36 cellular contexts compared by ENCODE assay signal in the genomic region with DNA sequence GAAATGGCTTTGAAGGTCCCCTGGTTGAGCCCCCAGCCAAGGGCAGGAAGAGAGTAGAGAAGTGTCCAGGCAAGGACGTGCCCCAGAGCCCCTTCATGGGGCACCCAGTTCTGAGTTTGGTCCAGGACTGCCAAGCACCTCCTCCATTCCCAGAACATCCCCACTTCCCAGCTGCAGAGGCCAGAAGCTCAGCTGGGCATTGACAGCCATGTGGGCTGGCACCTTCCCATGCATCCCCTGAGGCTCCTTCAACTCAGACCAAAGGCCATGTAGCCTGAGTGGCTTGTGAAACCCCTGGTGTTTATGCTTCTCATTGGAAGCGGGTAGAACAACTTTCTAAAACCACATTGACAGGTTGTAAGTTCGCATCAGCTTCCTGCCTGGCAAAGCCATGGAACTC.
"Had no signal": no experiment of that assay in that cellular context is flagged by ENCODE, and none has a peak within 500 bp of the region (broad histone marks: within the 10 kb centered on the region; RNA-seq: fewer than 3 reads in every experiment).

No MANE protein-coding gene starts in this region.

- H3K9ac ChIP-seq: KMS-11 had no signal

- ATAC-seq: activated T-cell treated with anti-CD3 and anti-CD28 coated beads, Interleukin-2, amount 50 U/mL, for 4 hours; Right ventricle myocardium inferior; SK-N-SH treated with all-trans-retinoic acid at 6 μM for 48 hours had no signal

- DNase-seq: activated B cell treated with CpG ODN at 0.5 μM for 24 hours; activated CD4-positive, alpha-beta memory T cell treated with anti-CD3 and anti-CD28 coated beads for 36 hours; activated CD4-positive, alpha-beta T cell treated with anti-CD3 and anti-CD28 coated beads for 4 hours; activated CD4-positive, alpha-beta T cell treated with anti-CD3 and anti-CD28 coated beads, Interleukin-2, amount 50 U/mL, for 1 hour; activated CD4-positive, CD25-positive, alpha-beta regulatory T cell treated with anti-CD3 and anti-CD28 coated beads, Interleukin-2, amount 50 U/mL, for 72 hours; activated naive CD4-positive, alpha-beta T cell; activated naive CD4-positive, alpha-beta T cell treated with anti-CD3 and anti-CD28 coated beads, Interleukin-2, amount 50 U/mL, for 16 hours; activated naive CD8-positive, alpha-beta T cell treated with anti-CD3 and anti-CD28 coated beads for 36 hours; activated T-cell treated with anti-CD3 and anti-CD28 coated beads for 4 hours; activated T-cell treated with anti-CD3 and anti-CD28 coated beads, Interleukin-2, amount 50 U/mL, for 4 hours; amniotic stem cell; brain microvascular endothelial cell; central memory CD4-positive, alpha-beta T cell; MM.1S; MV-4-11; NCI-H1092; NCI-H1436 treated with DMSO at 0.1 percent for 48 hours; NCI-H187; NCI-H2029 treated with DMSO at 0.1 percent for 48 hours; NCI-H2107; NCI-H2171; NCI-H510A; NCI-H526; NCI-H748 treated with DMSO at 0.1 percent for 48 hours; PC-9; SIG-M5; T-helper 1 cell; T-helper 2 cell; T-helper 9 cell had no signal

- H3K27ac ChIP-seq: brain microvascular endothelial cell, KMS-11, PC-9, RWPE1, VCaP had no signal

- H3K4me1 Mint-ChIP-seq: activated B cell treated with CpG ODN at 0.5 μM for 24 hours; activated naive CD8-positive, alpha-beta T cell treated with anti-CD3 and anti-CD28 coated beads for 36 hours had no signal

- H3K4me2 ChIP-seq: KMS-11, PC-9 had no signal

- FAIRE-seq: RCC 7860 had no signal

- H3K9me3 Mint-ChIP-seq: activated B cell treated with CpG ODN at 0.5 μM for 24 hours; activated CD4-positive, alpha-beta memory T cell treated with anti-CD3 and anti-CD28 coated beads for 36 hours; activated naive CD8-positive, alpha-beta T cell treated with anti-CD3 and anti-CD28 coated beads for 36 hours; activated T-cell treated with anti-CD3 and anti-CD28 coated beads, Interleukin-2, amount 50 U/mL, for 4 hours had no signal

- H3K4me3 ChIP-seq: PC-9 had no signal

- H3K36me3 Mint-ChIP-seq: activated CD4-positive, alpha-beta memory T cell treated with anti-CD3 and anti-CD28 coated beads for 36 hours; activated naive CD8-positive, alpha-beta T cell treated with anti-CD3 and anti-CD28 coated beads for 36 hours had no signal

- H3K27me3 Mint-ChIP-seq: activated B cell treated with CpG ODN at 0.5 μM for 24 hours had no signal

- H2AFZ ChIP-seq: PC-9 had no signal

- H3K36me3 ChIP-seq: brain microvascular endothelial cell had no signal

- H3K27me3 ChIP-seq: brain microvascular endothelial cell had no signal

- H3K4me3 Mint-ChIP-seq: activated B cell treated with CpG ODN at 0.5 μM for 24 hours; activated CD4-positive, alpha-beta memory T cell treated with anti-CD3 and anti-CD28 coated beads for 36 hours; activated naive CD8-positive, alpha-beta T cell treated with anti-CD3 and anti-CD28 coated beads for 36 hours; activated T-cell treated with anti-CD3 and anti-CD28 coated beads, Interleukin-2, amount 50 U/mL, for 4 hours; activated T-helper 1 cell treated with anti-CD3 and anti-CD28 coated beads, Interleukin-12 subunit alpha, Interleukin-12 subunit beta, Interleukin-2, Interleukin-4 antibody, amounts not matched to agents 30 ng/mL and 10 ng/mL and 1 ng/mL, durations not matched to agents 14 hours and 24 hours and 36 hours had no signal

- H3K27ac Mint-ChIP-seq: activated B cell treated with CpG ODN at 0.5 μM for 24 hours; activated CD4-positive, alpha-beta memory T cell treated with anti-CD3 and anti-CD28 coated beads for 36 hours; activated naive CD8-positive, alpha-beta T cell treated with anti-CD3 and anti-CD28 coated beads for 36 hours; activated T-helper 1 cell treated with anti-CD3 and anti-CD28 coated beads, Interleukin-12 subunit alpha, Interleukin-12 subunit beta, Interleukin-2, Interleukin-4 antibody, amounts not matched to agents 30 ng/mL and 10 ng/mL and 1 ng/mL, durations not matched to agents 14 hours and 24 hours and 36 hours had no signal
